20 cellular contexts compared by ENCODE assay signal in genomic region chr18:23462876-23463275, GRCh38.
"Had no signal": no experiment of that assay in that cellular context is flagged by ENCODE, and none has a peak within 500 bp of the region (broad histone marks: within the 10 kb centered on the region; RNA-seq: fewer than 3 reads in every experiment).

No MANE protein-coding gene starts in this region.

- H3K27me3 ChIP-seq: cardiac muscle cell, gastroesophageal sphincter, testis, vagina had no signal

- H3K4me1 ChIP-seq: testis had no signal

- DNase-seq: activated CD4-positive, alpha-beta T cell treated with anti-CD3 and anti-CD28 coated beads for 1 hour; activated CD4-positive, alpha-beta T cell treated with anti-CD3 and anti-CD28 coated beads, Interleukin-2, amount 50 U/mL, for 1 hour; activated CD8-positive, alpha-beta T cell treated with anti-CD3 and anti-CD28 coated beads, Interleukin-2, amount 10 ng/mL, durations not matched to agents 7 days and 5 days; activated gamma-delta T cell; amygdala; effector CD4-positive, alpha-beta T cell; head of caudate nucleus; hypothalamus; nephron progenitor cell; nucleus accumbens; posterior cingulate gyrus; stimulated activated CD4-positive, alpha-beta T cell treated with anti-CD3 and anti-CD28 coated beads, Interleukin-4, amount 100 ng/mL, for 1 hour; stimulated activated naive CD4-positive, alpha-beta T cell; T-helper 1 cell; testis had no signal

- H3K27ac ChIP-seq: cardiac muscle cell, gastroesophageal sphincter, testis, vagina had no signal

- ATAC-seq: activated CD8-positive, alpha-beta T cell treated with anti-CD3 and anti-CD28 coated beads, Interleukin-2, amount 10 ng/mL, durations not matched to agents 7 days and 5 days; activated naive CD4-positive, alpha-beta T cell treated with anti-CD3 and anti-CD28 coated beads, Interleukin-2, amount 50 U/mL, for 72 hours; gastroesophageal sphincter; sciatic nerve had no signal

- H3K4me3 ChIP-seq: cardiac muscle cell, gastroesophageal sphincter, testis, vagina had no signal

- H3K9me3 ChIP-seq: gastroesophageal sphincter, testis, vagina had no signal
